11 cellular contexts compared by ENCODE assay signal in the genomic region with DNA sequence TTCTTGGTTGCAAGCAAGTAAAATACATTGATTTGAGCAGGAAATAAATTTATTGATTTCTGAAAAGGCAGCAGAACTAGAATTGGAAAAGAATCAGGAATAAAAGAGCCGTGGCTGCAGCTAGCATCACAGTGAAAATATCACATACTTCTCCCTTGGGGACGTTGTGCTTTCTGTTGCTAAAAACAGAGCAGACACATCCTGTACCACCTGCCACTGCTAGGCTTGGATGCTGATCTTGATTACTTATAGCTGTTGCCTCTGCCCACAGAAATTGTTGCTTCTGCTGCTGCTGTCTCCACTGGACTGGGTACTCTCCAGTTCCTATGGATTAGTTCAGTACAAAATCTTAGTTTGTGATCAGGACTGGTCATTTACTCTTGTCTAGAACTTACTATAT.
A peak's percentile ranks its signal among the peaks of the same experiment; 100 is the strongest.
DNase-seq lines count a peak whose midpoint lies in the region; ATAC-seq and TF ChIP-seq lines count a peak whose summit lies in the region.
"Had no signal": no experiment of that assay in that cellular context is flagged by ENCODE, and none has a peak within 500 bp of the region (broad histone marks: within the 10 kb centered on the region; RNA-seq: fewer than 3 reads in every experiment).

No MANE protein-coding gene starts in this region.

- POLR2A ChIA-PET in OCI-LY7 (lab: Charles Lee), result interaction anchor here (0.6 to 8.3 kb wide), 7 partner anchors 9 to 1803 kb away, joined by 3 to 60 read pairs (median 3); a partner anchor contains a TSS

- BruUV-seq in OCI-LY7 (replicated peaks; lab: Mats Ljungman, UMichigan), result no TSS peak

- H4K20me1 ChIP-seq in DND-41 (ENCODE audit: insufficient read depth, low read length) (no peaks in the 10 kb centered on the region), OCI-LY7 (ENCODE audit: insufficient read depth, low read length) (no peaks in the 10 kb centered on the region)

- CTCF ChIA-PET in OCI-LY7 (lab: Charles Lee; ENCODE audit: unreplicated experiment), result no interaction called here

- H3K4me3 ChIP-seq in DND-41 (ENCODE audit: low read depth in 1 of 2, low read length in 2 of 2) (no peak overlapping the region), OCI-LY7 (ENCODE audit: low read depth, low read length, poor library complexity, severe bottlenecking) (peak overlapping the region; percentile 45)

- intact Hi-C loops in OCI-LY7 (cut with micrococcal nuclease; ENCODE audit: unreplicated experiment), result loop anchor here (5.0 kb wide), 1 partner anchor 281 kb away; no protein-coding TSS in a partner anchor

- no peaks in the 10 kb centered on the region for H3K27me3 ChIP-seq in DND-41 (ENCODE audit: insufficient read depth, low read length, poor library complexity)

- H3K4me2 ChIP-seq in DND-41 (ENCODE audit: insufficient read depth, low read length) (no peak overlapping the region), OCI-LY7 (ENCODE audit: low read length) (peak overlapping the region; percentile 76)

- ATAC-seq in DND-41 (ENCODE audit: insufficient read depth, low read depth) (peak; percentile 90), GM19397 (IDR thresholded peaks at IDR 0.05; ENCODE audit: unreplicated experiment) (peak; percentile 100), HG03060 (IDR thresholded peaks at IDR 0.05; ENCODE audit: low read depth, unreplicated experiment) (peak; percentile 98)
- ATAC-seq in activated T-cell treated with anti-CD3 and anti-CD28 coated beads, Interleukin-2, amount 50 U/mL, for 4 hours, result no peak
- ATAC-seq: T-cell had no signal

- no peaks in the 10 kb centered on the region for H3K9me3 ChIP-seq in DND-41 (ENCODE audit: insufficient read depth, low read length, severe bottlenecking)
- H3K9me3 ChIP-seq in OCI-LY7 (ENCODE audit: low read length), result peaks cover 5% of the 10 kb centered on the region; the same call in 1 of the 2 replicates

- H2AFZ ChIP-seq in DND-41 (ENCODE audit: low read depth, low read length) (no peak overlapping the region), OCI-LY7 (ENCODE audit: low read length) (peak overlapping the region; percentile 81)

- H3K36me3 ChIP-seq in DND-41 (ENCODE audit: insufficient read depth, low read length), result no peaks in the 10 kb centered on the region
- H3K36me3 ChIP-seq in OCI-LY7 (ENCODE audit: insufficient read depth, low read length), result peaks cover 11% of the 10 kb centered on the region

- no peaks in the 10 kb centered on the region for H3K9me2 ChIP-seq in OCI-LY7 (ENCODE audit: insufficient read depth, low read length)

- H3K27me3 Mint-ChIP-seq in activated T-cell treated with anti-CD3 and anti-CD28 coated beads, Interleukin-2, amount 50 U/mL, for 4 hours (ENCODE audit: low read depth), result no peaks in the 10 kb centered on the region
- H3K27me3 Mint-ChIP-seq: activated naive CD8-positive, alpha-beta T cell treated with anti-CD3 and anti-CD28 coated beads, Interleukin-2, amount 10 ng/mL, durations not matched to agents 7 days and 5 days; T-cell had no signal

- H3K4me1 Mint-ChIP-seq in activated T-cell treated with anti-CD3 and anti-CD28 coated beads, Interleukin-2, amount 50 U/mL, for 4 hours (ENCODE audit: low read depth), result no peaks in the 10 kb centered on the region
- H3K4me1 Mint-ChIP-seq: activated naive CD8-positive, alpha-beta T cell treated with anti-CD3 and anti-CD28 coated beads, Interleukin-2, amount 10 ng/mL, durations not matched to agents 7 days and 5 days; CD4-positive, CD25-positive, alpha-beta regulatory T cell; T-cell had no signal

- H3K4me3 Mint-ChIP-seq in activated T-cell treated with anti-CD3 and anti-CD28 coated beads, Interleukin-2, amount 50 U/mL, for 4 hours, result no peak overlapping the region
- H3K4me3 Mint-ChIP-seq: activated naive CD8-positive, alpha-beta T cell treated with anti-CD3 and anti-CD28 coated beads, Interleukin-2, amount 10 ng/mL, durations not matched to agents 7 days and 5 days; T-cell had no signal

- TF ChIP-seq CTCF in DND-41 (IDR thresholded peaks at IDR 0.05; ENCODE audit: borderline replicate concordance, extremely low read depth, low read length, poor library complexity, severe bottlenecking), result no peak
- TF ChIP-seq CTCF in OCI-LY7 (conservative IDR thresholded peaks at IDR 0.05; ENCODE audit: low read length), result no peak

- no peaks in the 10 kb centered on the region for H3K79me2 ChIP-seq in DND-41 (ENCODE audit: insufficient read depth, low read length)
- H3K79me2 ChIP-seq in OCI-LY7 (ENCODE audit: insufficient read depth, low read depth, low read length), result no peaks in the 10 kb centered on the region

- H3K9ac ChIP-seq in DND-41 (ENCODE audit: low read depth, low read length), result no peak overlapping the region

- peak; percentile 39 for DNase-seq in DND-41
- peak; percentile 96 for DNase-seq in OCI-LY7 (ENCODE audit: low spot score)
- DNase-seq in activated T-cell treated with anti-CD3 and anti-CD28 coated beads, Interleukin-2, amount 50 U/mL, for 4 hours, result no peak
- DNase-seq in SIG-M5 treated with dmso at 0.1 percent for 504 hours (lab: John Stamatoyannopoulos, UW; ENCODE audit: unreplicated experiment), result no peak
- DNase-seq in NCI-H774 (lab: John Stamatoyannopoulos, UW), result no peak
- DNase-seq in COLO829 (ENCODE audit: low spot score), result no peak
- DNase-seq: activated naive CD8-positive, alpha-beta T cell treated with anti-CD3 and anti-CD28 coated beads, Interleukin-2, amount 10 ng/mL, durations not matched to agents 7 days and 5 days; CD4-positive, CD25-positive, alpha-beta regulatory T cell; T-cell had no signal

- no peaks in the 10 kb centered on the region for H3K9me3 Mint-ChIP-seq in activated T-cell treated with anti-CD3 and anti-CD28 coated beads, Interleukin-2, amount 50 U/mL, for 4 hours
- H3K9me3 Mint-ChIP-seq: activated naive CD8-positive, alpha-beta T cell treated with anti-CD3 and anti-CD28 coated beads, Interleukin-2, amount 10 ng/mL, durations not matched to agents 7 days and 5 days; T-cell had no signal

- H3K36me3 Mint-ChIP-seq in activated T-cell treated with anti-CD3 and anti-CD28 coated beads, Interleukin-2, amount 50 U/mL, for 4 hours (ENCODE audit: insufficient read depth), result no peaks in the 10 kb centered on the region
- H3K36me3 Mint-ChIP-seq: activated naive CD8-positive, alpha-beta T cell treated with anti-CD3 and anti-CD28 coated beads, Interleukin-2, amount 10 ng/mL, durations not matched to agents 7 days and 5 days; CD4-positive, CD25-positive, alpha-beta regulatory T cell; T-cell had no signal

- H3K4me1 ChIP-seq in DND-41 (ENCODE audit: insufficient read depth, low read length) (peaks cover 13% of the 10 kb centered on the region; the same call in 1 of the 2 replicates), OCI-LY7 (ENCODE audit: insufficient read depth, low read length, poor library complexity, severe bottlenecking) (peaks cover 61% of the 10 kb centered on the region)

- no peak overlapping the region for H3K27ac ChIP-seq in DND-41 (ENCODE audit: low read length)
- H3K27ac ChIP-seq in OCI-LY7 (ENCODE audit: low read depth, low read length, poor library complexity, severe bottlenecking), result peak overlapping the region; percentile 89

Comparison
In these comparisons a context has a peak if more than half of its experiments do, and no peak if none do; other contexts are left out.
1. ATAC-seq: peak in DND-41 (single experiment), GM19397 (single experiment) and HG03060 (single experiment); none in activated T-cell treated with anti-CD3 and anti-CD28 coated beads, Interleukin-2, amount 50 U/mL, for 4 hours (0 of 2).
2. DNase-seq: peak in DND-41 (single experiment) and OCI-LY7 (single experiment); none in activated T-cell treated with anti-CD3 and anti-CD28 coated beads, Interleukin-2, amount 50 U/mL, for 4 hours (single experiment), SIG-M5 treated with dmso at 0.1 percent for 504 hours (single experiment), NCI-H774 (single experiment) and COLO829 (single experiment).